In genomic region chr7:92820191-92820590, GRCh38 we compare ENCODE assay signal across 27 cellular contexts. TPM values are rescaled to one million over a fixed set of nuclear protein-coding genes. Genes with fewer than 3 reads are reported as not detected.
A peak's percentile ranks its signal among the peaks of the same experiment; 100 is the strongest.
DNase-seq lines count a peak whose midpoint lies in the region; ATAC-seq and TF ChIP-seq lines count a peak whose summit lies in the region.
"Had no signal": no experiment of that assay in that cellular context is flagged by ENCODE, and none has a peak within 500 bp of the region (broad histone marks: within the 10 kb centered on the region; RNA-seq: fewer than 3 reads in every experiment).

No MANE protein-coding gene starts in this region.

- no peak overlapping the region for H3K4me3 ChIP-seq in DND-41 (ENCODE audit: low read depth in 1 of 2, low read length in 2 of 2)
- H3K4me3 ChIP-seq in Loucy (ENCODE audit: low read length, poor library complexity, severe bottlenecking), result peak overlapping the region; percentile 87
- no peak overlapping the region for H3K4me3 ChIP-seq in fibroblast of villous mesenchyme (ENCODE audit: low read depth, low read length)
- H3K4me3 ChIP-seq: A549, GM23248, lower lobe of right lung, ovary, skin epidermis, stomach, tibial artery had no signal

- H3K36me3 ChIP-seq in DND-41 (ENCODE audit: insufficient read depth, low read length), result peaks cover 73% of the 10 kb centered on the region
- peaks cover 79% of the 10 kb centered on the region for H3K36me3 ChIP-seq in Loucy (ENCODE audit: insufficient read depth, low read length)
- H3K36me3 ChIP-seq: brain microvascular endothelial cell, lower lobe of right lung, ovary, stomach, tibial artery had no signal

- no peak for ATAC-seq in activated CD8-positive, alpha-beta memory T cell treated with anti-CD3 and anti-CD28 coated beads, Interleukin-2, amount 10 ng/mL, durations not matched to agents 7 days and 5 days
- ATAC-seq in DND-41 (ENCODE audit: insufficient read depth, low read depth) (no peak), HG03565 (IDR thresholded peaks at IDR 0.05; ENCODE audit: unreplicated experiment) (no peak)
- ATAC-seq: A549; activated CD8-positive, alpha-beta T cell treated with anti-CD3 and anti-CD28 coated beads for 36 hours; lower lobe of right lung had no signal

- H3K36me3 Mint-ChIP-seq in activated CD8-positive, alpha-beta memory T cell treated with anti-CD3 and anti-CD28 coated beads, Interleukin-2, amount 10 ng/mL, durations not matched to agents 7 days and 5 days, result peaks cover 70% of the 10 kb centered on the region

- TF ChIP-seq CTCF in DND-41 (IDR thresholded peaks at IDR 0.05; ENCODE audit: borderline replicate concordance, extremely low read depth, low read length, poor library complexity, severe bottlenecking), result no peak
- TF ChIP-seq CTCF in Loucy (conservative IDR thresholded peaks at IDR 0.05; ENCODE audit: low read length), result no peak
- no peak for TF ChIP-seq CTCF in fibroblast of villous mesenchyme (IDR thresholded peaks at IDR 0.05; ENCODE audit: insufficient read depth, low read depth, low read length)

- no peak overlapping the region for H3K9ac ChIP-seq in DND-41 (ENCODE audit: low read depth, low read length)
- no peak overlapping the region for H3K9ac ChIP-seq in Loucy (ENCODE audit: low read depth, low read length, poor library complexity, severe bottlenecking)
- H3K9ac ChIP-seq: GM23248 had no signal

- peak overlapping the region; percentile 73 for H3K27ac Mint-ChIP-seq in activated CD8-positive, alpha-beta memory T cell treated with anti-CD3 and anti-CD28 coated beads, Interleukin-2, amount 10 ng/mL, durations not matched to agents 7 days and 5 days
- H3K27ac Mint-ChIP-seq: CD4-positive, CD25-positive, alpha-beta regulatory T cell; nephron progenitor cell had no signal

- H3K79me2 ChIP-seq in DND-41 (ENCODE audit: insufficient read depth, low read length) (peaks cover 100% of the 10 kb centered on the region), Loucy (ENCODE audit: insufficient read depth, low read length) (peaks cover 100% of the 10 kb centered on the region)

- H3K27me3 ChIP-seq in DND-41 (ENCODE audit: insufficient read depth, low read length, poor library complexity), result no peaks in the 10 kb centered on the region
- peaks cover 7% of the 10 kb centered on the region for H3K27me3 ChIP-seq in Loucy (ENCODE audit: insufficient read depth, low read length, poor library complexity, severe bottlenecking)
- H3K27me3 ChIP-seq: brain microvascular endothelial cell, ovary, stomach, tibial artery had no signal

- no peaks in the 10 kb centered on the region for H3K9me2 ChIP-seq in Loucy (replicated peaks; ENCODE audit: low read depth, low read length)

- H2AFZ ChIP-seq in DND-41 (ENCODE audit: low read depth, low read length) (no peak overlapping the region), Loucy (ENCODE audit: low read length) (no peak overlapping the region)
- H2AFZ ChIP-seq: GM23248 had no signal

- no peaks in the 10 kb centered on the region for H3K27me3 Mint-ChIP-seq in activated CD8-positive, alpha-beta memory T cell treated with anti-CD3 and anti-CD28 coated beads, Interleukin-2, amount 10 ng/mL, durations not matched to agents 7 days and 5 days
- H3K27me3 Mint-ChIP-seq: activated CD8-positive, alpha-beta T cell treated with anti-CD3 and anti-CD28 coated beads for 36 hours; CD4-positive, CD25-positive, alpha-beta regulatory T cell had no signal

- peaks cover 13% of the 10 kb centered on the region; the same call in 1 of the 2 replicates for H3F3A ChIP-seq in Loucy (ENCODE audit: low read depth)

- peak overlapping the region; percentile 9; the same call in 1 of the 2 replicates for H3K27ac ChIP-seq in DND-41 (ENCODE audit: low read length)
- H3K27ac ChIP-seq: A549, brain microvascular endothelial cell, GM23248, lower lobe of right lung, ovary, skin epidermis, stomach, tibial artery had no signal

- H3K4me2 ChIP-seq in DND-41 (ENCODE audit: insufficient read depth, low read length) (peak overlapping the region; percentile 40; the same call in 1 of the 2 replicates), Loucy (ENCODE audit: low read depth, low read length, poor library complexity, severe bottlenecking) (peak overlapping the region; percentile 90)
- H3K4me2 ChIP-seq: A549 had no signal

- DNase-seq in activated CD8-positive, alpha-beta memory T cell treated with anti-CD3 and anti-CD28 coated beads, Interleukin-2, amount 10 ng/mL, durations not matched to agents 7 days and 5 days, result no peak
- DNase-seq in activated CD8-positive, alpha-beta memory T cell treated with anti-CD3 and anti-CD28 coated beads for 24 hours, result no peak
- DNase-seq in DND-41 (no peak), fibroblast of villous mesenchyme (ENCODE audit: low read depth) (peak; percentile 8), amniotic stem cell (lab: John Stamatoyannopoulos, UW) (no peak)
- no peak for DNase-seq in stimulated activated CD4-positive, alpha-beta T cell treated with anti-CD3 and anti-CD28 coated beads, Interleukin-1b, Interleukin-23, amount 100 ng/mL, for 48 hours
- DNase-seq: activated CD4-positive, CD25-positive, alpha-beta regulatory T cell treated with anti-CD3 and anti-CD28 coated beads, Interleukin-2, amount 50 U/mL, for 72 hours; activated CD8-positive, alpha-beta T cell treated with anti-CD3 and anti-CD28 coated beads for 36 hours; amygdala; brain microvascular endothelial cell; CD4-positive, CD25-positive, alpha-beta regulatory T cell; GM23248; kidney glomerular epithelial cell; lower lobe of right lung; NCI-H1105 treated with DMSO at 0.1 percent for 48 hours; NCI-H1930; NCI-H2171 treated with DMSO at 0.1 percent for 48 hours; NCI-H510A treated with DMSO at 0.1 percent for 48 hours; nephron progenitor cell; ovary; retina; stomach; tibial artery had no signal

- H3K4me1 ChIP-seq in DND-41 (ENCODE audit: insufficient read depth, low read length) (peaks cover 99% of the 10 kb centered on the region), Loucy (ENCODE audit: insufficient read depth, low read length, poor library complexity, severe bottlenecking) (peaks cover 83% of the 10 kb centered on the region)
- H3K4me1 ChIP-seq: lower lobe of right lung had no signal

- CTCF ChIA-PET in activated CD8-positive, alpha-beta memory T cell treated with anti-CD3 and anti-CD28 coated beads, Interleukin-2, amount 10 ng/mL, durations not matched to agents 7 days and 5 days (lab: Charles Lee), result interaction anchor here (0.9 to 10.2 kb wide), 2 partner anchors 11 to 687 kb away, joined by 3 to 90 read pairs; no protein-coding TSS in a partner anchor

- peak overlapping the region; percentile 15 for H3K4me3 Mint-ChIP-seq in activated CD8-positive, alpha-beta memory T cell treated with anti-CD3 and anti-CD28 coated beads, Interleukin-2, amount 10 ng/mL, durations not matched to agents 7 days and 5 days
- H3K4me3 Mint-ChIP-seq: activated CD8-positive, alpha-beta T cell treated with anti-CD3 and anti-CD28 coated beads for 36 hours; CD4-positive, CD25-positive, alpha-beta regulatory T cell; nephron progenitor cell had no signal

- H3K9me3 ChIP-seq in DND-41 (ENCODE audit: insufficient read depth, low read length, severe bottlenecking) (peaks cover 9% of the 10 kb centered on the region), Loucy (ENCODE audit: insufficient read depth, low read depth, low read length) (peaks cover 10% of the 10 kb centered on the region)
- H3K9me3 ChIP-seq: ovary had no signal

- peaks cover 83% of the 10 kb centered on the region for H3K4me1 Mint-ChIP-seq in activated CD8-positive, alpha-beta memory T cell treated with anti-CD3 and anti-CD28 coated beads, Interleukin-2, amount 10 ng/mL, durations not matched to agents 7 days and 5 days
- H3K4me1 Mint-ChIP-seq: nephron progenitor cell had no signal

- peaks cover 19% of the 10 kb centered on the region for H3K9me3 Mint-ChIP-seq in activated CD8-positive, alpha-beta memory T cell treated with anti-CD3 and anti-CD28 coated beads, Interleukin-2, amount 10 ng/mL, durations not matched to agents 7 days and 5 days (ENCODE audit: low read depth)

- peaks cover 22% of the 10 kb centered on the region; the same call in 1 of the 2 replicates for H4K20me1 ChIP-seq in DND-41 (ENCODE audit: insufficient read depth, low read length)
- peaks cover 100% of the 10 kb centered on the region for H4K20me1 ChIP-seq in Loucy (ENCODE audit: insufficient read depth, low read length, poor library complexity, severe bottlenecking)

RNA-seq across cellular contexts. Expression of gene CDK6, which starts 16.2 kb away (rescaled TPM):
- 100 to 1,000 TPM; 118 to 229 TPM for total RNA-seq in activated CD8-positive, alpha-beta memory T cell treated with anti-CD3 and anti-CD28 coated beads, Interleukin-2, amount 10 ng/mL, durations not matched to agents 7 days and 5 days
- 30.7 and 42.2 TPM in 2 replicates for total RNA-seq in fibroblast of villous mesenchyme
